ENCODE assay signal across 7 cellular contexts in the genomic region with DNA sequence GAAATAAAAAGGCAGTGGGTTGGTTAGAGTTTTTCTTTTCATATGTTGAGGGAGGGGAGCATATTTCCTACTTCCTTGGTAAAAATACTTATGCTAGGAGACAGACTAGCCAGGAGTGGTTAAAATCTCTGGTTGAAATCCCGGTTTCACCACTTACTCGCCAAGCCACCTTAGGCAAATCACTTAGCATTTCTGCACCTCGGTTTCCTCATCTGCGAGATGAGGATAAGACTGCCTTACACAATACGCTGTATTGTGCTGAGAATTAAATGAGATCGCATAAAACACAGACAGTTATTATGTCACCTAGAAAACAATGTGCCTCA.
DNase-seq lines count a peak whose midpoint lies in the region; ATAC-seq and TF ChIP-seq lines count a peak whose summit lies in the region.

No MANE protein-coding gene starts in this region.

- peaks cover 51% of the 10 kb centered on the region for H3K27me3 ChIP-seq in iPS-20b (ENCODE audit: insufficient read depth, low read length)

- H3K27ac ChIP-seq in iPS-20b (ENCODE audit: low read length): no peak overlapping the region
- H3K27ac ChIP-seq in caudate nucleus (ENCODE audit: low read depth, low read length): no peak overlapping the region

- DNase-seq in HFF-Myc (ENCODE audit: extremely low read depth, low read depth) (no peak), cortex of kidney (lab: John Stamatoyannopoulos, UW) (no peak), caudate nucleus (lab: John Stamatoyannopoulos, UW) (no peak)
- DNase-seq in stimulated activated naive CD8-positive, alpha-beta T cell treated with anti-CD3 and anti-CD28 coated beads, Interleukin-15, amount 100 ng/mL, for 72 hours: no peak

- peak overlapping the region; percentile 81 for H3K27ac Mint-ChIP-seq in activated naive CD8-positive, alpha-beta T cell
- peak overlapping the region in 1 of 2 donors; percentile 58 for H3K27ac Mint-ChIP-seq in stimulated activated naive CD8-positive, alpha-beta T cell treated with anti-CD3 and anti-CD28 coated beads, Interleukin-15, amount 100 ng/mL, for 72 hours

- no peaks in the 10 kb centered on the region for H3K36me3 ChIP-seq in iPS-20b (ENCODE audit: insufficient read depth, low read depth, low read length)

- no peaks in the 10 kb centered on the region for H3K9me3 Mint-ChIP-seq in activated naive CD8-positive, alpha-beta T cell (ENCODE audit: low read depth)
- no peaks in the 10 kb centered on the region for H3K9me3 Mint-ChIP-seq in stimulated activated naive CD8-positive, alpha-beta T cell treated with anti-CD3 and anti-CD28 coated beads, Interleukin-15, amount 100 ng/mL, for 72 hours

- peak overlapping the region; percentile 91 for H3K4me3 Mint-ChIP-seq in activated naive CD8-positive, alpha-beta T cell
- H3K4me3 Mint-ChIP-seq in stimulated activated naive CD8-positive, alpha-beta T cell treated with anti-CD3 and anti-CD28 coated beads, Interleukin-15, amount 100 ng/mL, for 72 hours: peak overlapping the region; percentile 84 to 91

- no peaks in the 10 kb centered on the region for H3K27me3 Mint-ChIP-seq in activated naive CD8-positive, alpha-beta T cell
- no peaks in the 10 kb centered on the region for H3K27me3 Mint-ChIP-seq in stimulated activated naive CD8-positive, alpha-beta T cell treated with anti-CD3 and anti-CD28 coated beads, Interleukin-15, amount 100 ng/mL, for 72 hours

- H3K4me1 ChIP-seq in iPS-20b (ENCODE audit: insufficient read depth, low read length): peaks cover 3% of the 10 kb centered on the region; the same call in 1 of the 2 replicates

- TF ChIP-seq CTCF in HFF-Myc (IDR thresholded peaks at IDR 0.05; ENCODE audit: low read depth, low read length, missing control alignments): no peak

- ATAC-seq in stimulated activated naive CD8-positive, alpha-beta T cell treated with anti-CD3 and anti-CD28 coated beads, Interleukin-15, amount 100 ng/mL, for 72 hours: no peak
- ATAC-seq in GM18873 (IDR thresholded peaks at IDR 0.05; ENCODE audit: low FRiP score, unreplicated experiment): no peak

- no peaks in the 10 kb centered on the region for H3K9me3 ChIP-seq in iPS-20b (ENCODE audit: insufficient read depth, low read depth, low read length)

- H3K4me3 ChIP-seq in HFF-Myc (replicated peaks; ENCODE audit: low read depth, low read length): peak overlapping the region; percentile 57
- H3K4me3 ChIP-seq in iPS-20b (ENCODE audit: low read length): peak overlapping the region; percentile 56

- H3K4me1 Mint-ChIP-seq in activated naive CD8-positive, alpha-beta T cell (ENCODE audit: low read depth): peaks cover 68% of the 10 kb centered on the region
- H3K4me1 Mint-ChIP-seq in stimulated activated naive CD8-positive, alpha-beta T cell treated with anti-CD3 and anti-CD28 coated beads, Interleukin-15, amount 100 ng/mL, for 72 hours: peaks cover 77% of the 10 kb centered on the region

- no peaks in the 10 kb centered on the region for H3K36me3 Mint-ChIP-seq in activated naive CD8-positive, alpha-beta T cell

- H3K9ac ChIP-seq in iPS-20b (ENCODE audit: low read depth, low read length): peak overlapping the region; percentile 35
